Comparison of ENCODE assay signal across 9 cellular contexts in genomic region chr2:95329401-95329800, GRCh38. TPM values are rescaled to one million over a fixed set of nuclear protein-coding genes. Genes with fewer than 3 reads are reported as not detected.
"Had no signal": no experiment of that assay in that cellular context is flagged by ENCODE, and none has a peak within 500 bp of the region (broad histone marks: within the 10 kb centered on the region; RNA-seq: fewer than 3 reads in every experiment).

No MANE protein-coding gene starts in this region.

- H3K9ac ChIP-seq: GM23248 had no signal

- ATAC-seq: K562 had no signal

- H3K4me3 Mint-ChIP-seq: H9, HFFc6 had no signal

- H3K9me3 Mint-ChIP-seq: HFFc6 had no signal

- H3K27ac Mint-ChIP-seq: HFFc6 had no signal

- H2AFZ ChIP-seq: GM23248 had no signal

- FAIRE-seq: H54, HTR-8/SVneo, K562 had no signal

- H3K4me3 ChIP-seq: GM23248, K562 had no signal

- H3K27ac ChIP-seq: GM23248 had no signal

- DNase-seq: GOT3, H9, HCEC 1CT, HFFc6 had no signal

RNA-seq across cellular contexts. Expression of gene KCNIP3, which starts 32.3 kb away (rescaled TPM):
- polyA plus RNA-seq: K562 had no signal

RNA-seq across cellular contexts. Expression of gene PROM2, which starts 55.2 kb away (rescaled TPM):
- total RNA-seq: IMR-90, K562 had no signal
- polyA plus RNA-seq: K562 had no signal
